Comparison of ENCODE assay signal across 15 cellular contexts in the genomic region with DNA sequence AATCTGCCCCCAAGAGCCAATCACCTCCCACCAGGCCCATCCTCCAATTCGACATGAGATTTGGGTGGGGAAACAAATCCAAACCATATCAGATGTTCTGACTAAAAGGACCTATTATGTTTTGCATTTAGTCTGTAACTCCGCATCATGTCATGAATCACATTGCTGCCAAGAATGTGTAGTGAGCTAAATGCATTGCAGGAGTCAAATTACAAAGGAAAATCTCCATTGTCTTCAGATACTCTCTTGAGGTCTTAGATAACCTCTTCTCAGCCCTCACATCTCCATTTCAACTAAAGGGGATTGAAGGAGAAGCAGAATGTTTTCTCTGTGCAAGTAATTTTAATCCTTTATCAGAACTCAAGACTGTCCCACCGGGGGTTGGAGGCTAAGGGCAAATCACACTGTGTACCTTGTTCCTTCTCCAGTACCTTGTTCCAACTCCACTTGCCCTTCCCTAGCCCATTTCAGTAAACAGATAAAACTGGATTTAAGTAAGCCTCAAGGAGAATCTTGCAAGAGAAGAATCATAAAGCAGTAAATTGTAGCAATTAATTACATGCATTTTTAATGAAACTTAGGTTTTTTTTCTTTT. TPM values are rescaled to one million over a fixed set of nuclear protein-coding genes. Genes with fewer than 3 reads are reported as not detected.
A peak's percentile ranks its signal among the peaks of the same experiment; 100 is the strongest.
DNase-seq lines count a peak whose midpoint lies in the region; ATAC-seq and TF ChIP-seq lines count a peak whose summit lies in the region.
"Had no signal": no experiment of that assay in that cellular context is flagged by ENCODE, and none has a peak within 500 bp of the region (broad histone marks: within the 10 kb centered on the region; RNA-seq: fewer than 3 reads in every experiment).

No MANE protein-coding gene starts in this region.

- no peaks in the 10 kb centered on the region for H3F3A ChIP-seq in SK-N-SH (replicated peaks; ENCODE audit: insufficient read depth)

- no peaks in the 10 kb centered on the region for H4K20me1 ChIP-seq in HCT116 (ENCODE audit: insufficient read depth)
- H4K20me1 ChIP-seq in SK-N-SH (ENCODE audit: insufficient read depth) = no peaks in the 10 kb centered on the region

- no peak for TF ChIP-seq POLR2A in HCT116 (IDR thresholded peaks at IDR 0.05; ENCODE audit: borderline replicate concordance, extremely low read depth, insufficient read depth, insufficient read length)

- no peaks in the 10 kb centered on the region for H3K79me2 ChIP-seq in HCT116 (ENCODE audit: insufficient read depth, low read length)
- H3K79me2 ChIP-seq in SK-N-SH (ENCODE audit: insufficient read depth) = no peaks in the 10 kb centered on the region

- TF ChIP-seq RAD21 in HCT116 (IDR thresholded peaks at IDR 0.05; ENCODE audit: low read depth) (no peak), SK-N-SH (IDR thresholded peaks at IDR 0.05; ENCODE audit: low read length) (no peak)

- intact Hi-C loops in HCT116 (cut with micrococcal nuclease) = no loop called here
- intact Hi-C loops in activated CD4-positive, alpha-beta memory T cell treated with anti-CD3 and anti-CD28 coated beads for 36 hours (cut with micrococcal nuclease) = no loop called here
- intact Hi-C loops in activated T-helper 1 cell treated with anti-CD3 and anti-CD28 coated beads, Interleukin-12 subunit alpha, Interleukin-12 subunit beta, Interleukin-2, Interleukin-4 antibody, amounts not matched to agents 30 ng/mL and 10 ng/mL and 1 ng/mL, durations not matched to agents 14 hours and 24 hours and 36 hours (cut with micrococcal nuclease) = loop anchor here (10.0 kb wide), 1 partner anchor 826 kb away; a partner anchor contains a TSS

- H3K27me3 Mint-ChIP-seq in activated CD4-positive, alpha-beta memory T cell treated with anti-CD3 and anti-CD28 coated beads for 36 hours = peaks cover 2% of the 10 kb centered on the region
- H3K27me3 Mint-ChIP-seq in activated T-helper 1 cell treated with anti-CD3 and anti-CD28 coated beads, Interleukin-12 subunit alpha, Interleukin-12 subunit beta, Interleukin-2, Interleukin-4 antibody, amounts not matched to agents 30 ng/mL and 10 ng/mL and 1 ng/mL, durations not matched to agents 14 hours and 24 hours and 36 hours (ENCODE audit: insufficient read depth) = peaks cover 8% of the 10 kb centered on the region
- no peaks in the 10 kb centered on the region for H3K27me3 Mint-ChIP-seq in osteocyte (ENCODE audit: unreplicated experiment)
- no peaks in the 10 kb centered on the region for H3K27me3 Mint-ChIP-seq in activated T-cell treated with anti-CD3 and anti-CD28 coated beads, Interleukin-2, amount 50 U/mL, for 24 hours

- H2AFZ ChIP-seq in HCT116 (ENCODE audit: low read depth, low read length, poor library complexity, severe bottlenecking) (no peak overlapping the region), SK-N-SH (ENCODE audit: low read depth) (peak overlapping the region; percentile 29; the same call in 1 of the 2 replicates)

- no peak overlapping the region for H3K4me3 ChIP-seq in HCT116 (replicated peaks in 1 of 2; ENCODE audit: low read depth in 1 of 2, low read length in 2 of 2)
- no peak overlapping the region for H3K4me3 ChIP-seq in SK-N-SH (ENCODE audit: low read depth in 2 of 2, low read length in 1 of 2)
- no peak overlapping the region for H3K4me3 ChIP-seq in fibroblast of the aortic adventitia (ENCODE audit: low read depth, low read length)
- H3K4me3 ChIP-seq: Peyer's patch, skin epidermis, upper lobe of left lung had no signal

- H3K4me3 Mint-ChIP-seq in activated CD4-positive, alpha-beta memory T cell treated with anti-CD3 and anti-CD28 coated beads for 36 hours = no peak overlapping the region
- no peak overlapping the region for H3K4me3 Mint-ChIP-seq in activated T-helper 1 cell treated with anti-CD3 and anti-CD28 coated beads, Interleukin-12 subunit alpha, Interleukin-12 subunit beta, Interleukin-2, Interleukin-4 antibody, amounts not matched to agents 30 ng/mL and 10 ng/mL and 1 ng/mL, durations not matched to agents 14 hours and 24 hours and 36 hours
- no peak overlapping the region for H3K4me3 Mint-ChIP-seq in osteocyte (ENCODE audit: unreplicated experiment)
- no peak overlapping the region for H3K4me3 Mint-ChIP-seq in activated T-cell treated with anti-CD3 and anti-CD28 coated beads, Interleukin-2, amount 50 U/mL, for 24 hours
- H3K4me3 Mint-ChIP-seq: immature natural killer cell had no signal

- POLR2A ChIA-PET in HCT116 (lab: Charles Lee) = no interaction called here
- POLR2A ChIA-PET in SK-N-SH (lab: Yijun Ruan, JAX) = no interaction called here
- POLR2A ChIA-PET in activated CD4-positive, alpha-beta memory T cell treated with anti-CD3 and anti-CD28 coated beads for 36 hours (lab: Charles Lee) = no interaction called here

- no peaks in the 10 kb centered on the region for H3K36me3 Mint-ChIP-seq in activated CD4-positive, alpha-beta memory T cell treated with anti-CD3 and anti-CD28 coated beads for 36 hours
- no peaks in the 10 kb centered on the region for H3K36me3 Mint-ChIP-seq in activated T-helper 1 cell treated with anti-CD3 and anti-CD28 coated beads, Interleukin-12 subunit alpha, Interleukin-12 subunit beta, Interleukin-2, Interleukin-4 antibody, amounts not matched to agents 30 ng/mL and 10 ng/mL and 1 ng/mL, durations not matched to agents 14 hours and 24 hours and 36 hours (ENCODE audit: low read depth)
- no peaks in the 10 kb centered on the region for H3K36me3 Mint-ChIP-seq in osteocyte (ENCODE audit: unreplicated experiment)
- H3K36me3 Mint-ChIP-seq in activated T-cell treated with anti-CD3 and anti-CD28 coated beads, Interleukin-2, amount 50 U/mL, for 24 hours (ENCODE audit: low read depth) = no peaks in the 10 kb centered on the region
- H3K36me3 Mint-ChIP-seq: immature natural killer cell had no signal

- H3K4me1 ChIP-seq in HCT116 (ENCODE audit: control insufficient read depth in 1 of 2, insufficient read depth in 2 of 2, low read length in 2 of 2) = peaks cover 2 to 6% of the 10 kb centered on the region in 2 experiments; a peak in 2 of 4 replicates
- peaks cover 0 to 4% of the 10 kb centered on the region in 2 experiments; a peak in 2 of 4 replicates for H3K4me1 ChIP-seq in SK-N-SH (ENCODE audit: control insufficient read depth in 1 of 2, insufficient read depth in 2 of 2, low read depth in 1 of 2, low read length in 1 of 2)
- H3K4me1 ChIP-seq: Peyer's patch, upper lobe of left lung had no signal

- no peak overlapping the region for H3K4me2 ChIP-seq in HCT116 (ENCODE audit: low read length)
- H3K4me2 ChIP-seq in SK-N-SH = no peak overlapping the region

- RAD21 ChIA-PET in HCT116 (lab: Charles Lee; ENCODE audit: low non-redundant PET in 1 of 2, low total read pairs in 2 of 2, uncharacterized antibody in 2 of 2, unreplicated experiment in 2 of 2) = no interaction called here

- 20% methylated on average over 3 of the region's 3 CpGs for WGBS in SK-N-SH (ENCODE audit: low lambda C conversion rate)

- H3K27me3 ChIP-seq in HCT116 (ENCODE audit: insufficient read depth, low read length) (no peaks in the 10 kb centered on the region), SK-N-SH (ENCODE audit: insufficient read depth) (no peaks in the 10 kb centered on the region)
- H3K27me3 ChIP-seq: Peyer's patch, upper lobe of left lung had no signal

- no peak overlapping the region for H3K27ac ChIP-seq in HCT116 (ENCODE audit: low read depth, low read length)
- peak overlapping the region in 1 of 2 experiments; percentile 19; a peak in 1 of 4 replicates for H3K27ac ChIP-seq in SK-N-SH (ENCODE audit: low read depth in 2 of 2, low read length in 1 of 2)
- H3K27ac ChIP-seq: Peyer's patch, skin epidermis, upper lobe of left lung had no signal

- H3K27ac Mint-ChIP-seq in activated CD4-positive, alpha-beta memory T cell treated with anti-CD3 and anti-CD28 coated beads for 36 hours = no peak overlapping the region
- H3K27ac Mint-ChIP-seq in activated T-helper 1 cell treated with anti-CD3 and anti-CD28 coated beads, Interleukin-12 subunit alpha, Interleukin-12 subunit beta, Interleukin-2, Interleukin-4 antibody, amounts not matched to agents 30 ng/mL and 10 ng/mL and 1 ng/mL, durations not matched to agents 14 hours and 24 hours and 36 hours = no peak overlapping the region
- no peak overlapping the region for H3K27ac Mint-ChIP-seq in osteocyte (ENCODE audit: unreplicated experiment)
- no peak overlapping the region for H3K27ac Mint-ChIP-seq in activated T-cell treated with anti-CD3 and anti-CD28 coated beads, Interleukin-2, amount 50 U/mL, for 24 hours
- H3K27ac Mint-ChIP-seq: immature natural killer cell had no signal

- CTCF ChIA-PET in HCT116 (lab: Charles Lee) = interaction anchor here (1.5 kb wide), 1 partner anchor 397 kb away, joined by 3 read pairs; no protein-coding TSS in a partner anchor
- CTCF ChIA-PET in SK-N-SH (lab: Yijun Ruan, JAX) = no interaction called here
- CTCF ChIA-PET in activated CD4-positive, alpha-beta memory T cell treated with anti-CD3 and anti-CD28 coated beads for 36 hours (lab: Charles Lee) = interaction anchor here (1.8 kb wide), 1 partner anchor 8 kb away, joined by 7 read pairs; no protein-coding TSS in a partner anchor

- no peaks in the 10 kb centered on the region for H3K4me1 Mint-ChIP-seq in activated CD4-positive, alpha-beta memory T cell treated with anti-CD3 and anti-CD28 coated beads for 36 hours (ENCODE audit: low read depth)
- H3K4me1 Mint-ChIP-seq in activated T-helper 1 cell treated with anti-CD3 and anti-CD28 coated beads, Interleukin-12 subunit alpha, Interleukin-12 subunit beta, Interleukin-2, Interleukin-4 antibody, amounts not matched to agents 30 ng/mL and 10 ng/mL and 1 ng/mL, durations not matched to agents 14 hours and 24 hours and 36 hours (ENCODE audit: low read depth) = no peaks in the 10 kb centered on the region
- H3K4me1 Mint-ChIP-seq in osteocyte (ENCODE audit: unreplicated experiment) = peaks cover 2% of the 10 kb centered on the region
- no peaks in the 10 kb centered on the region for H3K4me1 Mint-ChIP-seq in activated T-cell treated with anti-CD3 and anti-CD28 coated beads, Interleukin-2, amount 50 U/mL, for 24 hours (ENCODE audit: low read depth)
- H3K4me1 Mint-ChIP-seq: immature natural killer cell had no signal

- BruUV-seq in HCT116 (replicated peaks; lab: Mats Ljungman, UMichigan) = no TSS peak

- H3K36me3 ChIP-seq in HCT116 (ENCODE audit: control insufficient read depth in 1 of 2, insufficient read depth in 2 of 2, low read length in 2 of 2) (no peaks in the 10 kb centered on the region), SK-N-SH (replicated peaks in 1 of 2; ENCODE audit: control insufficient read depth in 1 of 2, insufficient read depth in 2 of 2, low read length in 1 of 2) (no peaks in the 10 kb centered on the region)
- H3K36me3 ChIP-seq: Peyer's patch, upper lobe of left lung had no signal

- no peak overlapping the region for H3K9ac ChIP-seq in HCT116 (ENCODE audit: low read length)
- no peak overlapping the region for H3K9ac ChIP-seq in SK-N-SH

- TF ChIP-seq EP300 in SK-N-SH (IDR thresholded peaks at IDR 0.05; ENCODE audit: borderline replicate concordance in 1 of 2, low read depth in 1 of 2, low read length in 1 of 2) = peak in 1 of 2 experiments; percentile 55; a peak in 1 of 4 replicates

- DNase-seq in A172 (ENCODE audit: low spot score) = peak; percentile 45
- DNase-seq in HCT116 (ENCODE audit: low read depth, low spot score) = no peak
- DNase-seq in SK-N-SH = no peak
- peak; percentile 84 for DNase-seq in fibroblast of the aortic adventitia (ENCODE audit: low read depth)
- DNase-seq in activated CD4-positive, alpha-beta memory T cell treated with anti-CD3 and anti-CD28 coated beads for 36 hours = no peak
- no peak for DNase-seq in activated T-helper 1 cell treated with anti-CD3 and anti-CD28 coated beads, Interleukin-12 subunit alpha, Interleukin-12 subunit beta, Interleukin-2, Interleukin-4 antibody, amounts not matched to agents 30 ng/mL and 10 ng/mL and 1 ng/mL, durations not matched to agents 14 hours and 24 hours and 36 hours (ENCODE audit: low spot score)
- no peak for DNase-seq in osteocyte (ENCODE audit: extremely low spot score, unreplicated experiment)
- no peak for DNase-seq in activated T-cell treated with anti-CD3 and anti-CD28 coated beads, Interleukin-2, amount 50 U/mL, for 24 hours
- DNase-seq: activated CD8-positive, alpha-beta memory T cell treated with anti-CD3 and anti-CD28 coated beads, Interleukin-2, amount 50 U/mL, for 4 hours; aorta; immature natural killer cell; NCI-H1694; Peyer's patch; upper lobe of left lung had no signal

- no peak for TF ChIP-seq CTCF in HCT116 (IDR thresholded peaks at IDR 0.05 in 2 of 3, conservative IDR thresholded peaks at IDR 0.05 in 1 of 3; ENCODE audit: borderline replicate concordance in 1 of 3, insufficient read depth in 1 of 3, low read depth in 2 of 3, low read length in 2 of 3)
- TF ChIP-seq CTCF in SK-N-SH (IDR thresholded peaks at IDR 0.05) = no peak
- TF ChIP-seq CTCF in fibroblast of the aortic adventitia (IDR thresholded peaks at IDR 0.05; ENCODE audit: insufficient read depth, low read length) = no peak
- no peak for TF ChIP-seq CTCF in osteocyte (IDR thresholded peaks at IDR 0.05)

- H3K9me3 ChIP-seq in HCT116 (ENCODE audit: control insufficient read depth in 1 of 2, insufficient read depth in 1 of 2, low read depth in 1 of 2, low read length in 2 of 2) (no peaks in the 10 kb centered on the region), SK-N-SH (no peaks in the 10 kb centered on the region)
- H3K9me3 ChIP-seq: Peyer's patch, upper lobe of left lung had no signal

- no peak for ATAC-seq in HCT116

- H3K9me3 Mint-ChIP-seq in activated CD4-positive, alpha-beta memory T cell treated with anti-CD3 and anti-CD28 coated beads for 36 hours = no peaks in the 10 kb centered on the region
- H3K9me3 Mint-ChIP-seq in activated T-helper 1 cell treated with anti-CD3 and anti-CD28 coated beads, Interleukin-12 subunit alpha, Interleukin-12 subunit beta, Interleukin-2, Interleukin-4 antibody, amounts not matched to agents 30 ng/mL and 10 ng/mL and 1 ng/mL, durations not matched to agents 14 hours and 24 hours and 36 hours = no peaks in the 10 kb centered on the region
- H3K9me3 Mint-ChIP-seq in osteocyte (ENCODE audit: unreplicated experiment) = peaks cover 10% of the 10 kb centered on the region
- no peaks in the 10 kb centered on the region for H3K9me3 Mint-ChIP-seq in activated T-cell treated with anti-CD3 and anti-CD28 coated beads, Interleukin-2, amount 50 U/mL, for 24 hours
- H3K9me3 Mint-ChIP-seq: immature natural killer cell had no signal

- no peaks in the 10 kb centered on the region for H3K9me2 ChIP-seq in HCT116 (ENCODE audit: insufficient read depth)
- H3K9me2 ChIP-seq in SK-N-SH = no peaks in the 10 kb centered on the region

RNA-seq across cellular contexts. Expression of a gene that starts 34.1 kb away (rescaled TPM):
- 20.9 and 24.3 TPM in 2 replicates for total RNA-seq in A172 (2014; rRNA removed; shearing (Covaris generic))
- total RNA-seq in HCT116 (2021; ENCODE audit: unreplicated experiment) (21.1 TPM), fibroblast of the aortic adventitia (ENCODE audit: low replicate concordance) (12.2 and 34.1 TPM in 2 replicates), osteocyte (32.5 and 33.6 TPM in 2 replicates)
- polyA plus RNA-seq in HCT116 (2012) = 3.5 and 7.4 TPM in 2 replicates
- polyA plus RNA-seq in SK-N-SH (2012; rRNA removed) = 20.3 and 32.5 TPM in 2 replicates
- polyA plus RNA-seq in SK-N-SH (2012; cell fraction: cytosol; rRNA removed) = 32.6 and 34.8 TPM in 2 replicates
- 15.8 and 38.5 TPM in 2 replicates for polyA plus RNA-seq in SK-N-SH (2012; cell fraction: nucleus; rRNA removed)
- 1 to 10 TPM; 3.0 to 3.9 TPM for total RNA-seq in activated CD4-positive, alpha-beta memory T cell treated with anti-CD3 and anti-CD28 coated beads for 36 hours
- 2.6 and 2.7 TPM in 2 replicates for total RNA-seq in activated T-helper 1 cell treated with anti-CD3 and anti-CD28 coated beads, Interleukin-12 subunit alpha, Interleukin-12 subunit beta, Interleukin-2, Interleukin-4 antibody, amounts not matched to agents 30 ng/mL and 10 ng/mL and 1 ng/mL, durations not matched to agents 14 hours and 24 hours and 36 hours

RNA-seq across cellular contexts. Expression of a gene that starts 35.4 kb away (rescaled TPM):
- 29.5 and 45.3 TPM in 2 replicates for total RNA-seq in A172 (2014; rRNA removed; shearing (Covaris generic))
- total RNA-seq in HCT116 (2021; ENCODE audit: unreplicated experiment) (23.3 TPM), fibroblast of the aortic adventitia (ENCODE audit: low replicate concordance) (14.6 and 75.3 TPM in 2 replicates), osteocyte (38.3 and 39.3 TPM in 2 replicates)
- 3.6 and 4.2 TPM in 2 replicates for polyA plus RNA-seq in HCT116 (2012)
- polyA plus RNA-seq in SK-N-SH (2012; rRNA removed) = 4.0 and 5.4 TPM in 2 replicates
- polyA plus RNA-seq in SK-N-SH (2012; cell fraction: cytosol; rRNA removed) = 7.0 and 7.7 TPM in 2 replicates
- polyA plus RNA-seq in SK-N-SH (2012; cell fraction: nucleus; rRNA removed) = 5.1 and 11.5 TPM in 2 replicates
- 10 to 100 TPM; 40.0 to 43.4 TPM for total RNA-seq in activated CD4-positive, alpha-beta memory T cell treated with anti-CD3 and anti-CD28 coated beads for 36 hours
- 42.6 and 51.2 TPM in 2 replicates for total RNA-seq in activated T-helper 1 cell treated with anti-CD3 and anti-CD28 coated beads, Interleukin-12 subunit alpha, Interleukin-12 subunit beta, Interleukin-2, Interleukin-4 antibody, amounts not matched to agents 30 ng/mL and 10 ng/mL and 1 ng/mL, durations not matched to agents 14 hours and 24 hours and 36 hours

Comparison
In these comparisons a context has a peak if more than half of its experiments do, and no peak if none do; other contexts are left out.
1. DNase-seq: peak in A172 (single experiment) and fibroblast of the aortic adventitia (single experiment); none in HCT116 (single experiment), SK-N-SH (single experiment), activated CD4-positive, alpha-beta memory T cell treated with anti-CD3 and anti-CD28 coated beads for 36 hours (single experiment), activated T-helper 1 cell treated with anti-CD3 and anti-CD28 coated beads, Interleukin-12 subunit alpha, Interleukin-12 subunit beta, Interleukin-2, Interleukin-4 antibody, amounts not matched to agents 30 ng/mL and 10 ng/mL and 1 ng/mL, durations not matched to agents 14 hours and 24 hours and 36 hours (single experiment), osteocyte (single experiment) and activated T-cell treated with anti-CD3 and anti-CD28 coated beads, Interleukin-2, amount 50 U/mL, for 24 hours (single experiment).